ENCODE assay signal across 8 cellular contexts in the genomic region with DNA sequence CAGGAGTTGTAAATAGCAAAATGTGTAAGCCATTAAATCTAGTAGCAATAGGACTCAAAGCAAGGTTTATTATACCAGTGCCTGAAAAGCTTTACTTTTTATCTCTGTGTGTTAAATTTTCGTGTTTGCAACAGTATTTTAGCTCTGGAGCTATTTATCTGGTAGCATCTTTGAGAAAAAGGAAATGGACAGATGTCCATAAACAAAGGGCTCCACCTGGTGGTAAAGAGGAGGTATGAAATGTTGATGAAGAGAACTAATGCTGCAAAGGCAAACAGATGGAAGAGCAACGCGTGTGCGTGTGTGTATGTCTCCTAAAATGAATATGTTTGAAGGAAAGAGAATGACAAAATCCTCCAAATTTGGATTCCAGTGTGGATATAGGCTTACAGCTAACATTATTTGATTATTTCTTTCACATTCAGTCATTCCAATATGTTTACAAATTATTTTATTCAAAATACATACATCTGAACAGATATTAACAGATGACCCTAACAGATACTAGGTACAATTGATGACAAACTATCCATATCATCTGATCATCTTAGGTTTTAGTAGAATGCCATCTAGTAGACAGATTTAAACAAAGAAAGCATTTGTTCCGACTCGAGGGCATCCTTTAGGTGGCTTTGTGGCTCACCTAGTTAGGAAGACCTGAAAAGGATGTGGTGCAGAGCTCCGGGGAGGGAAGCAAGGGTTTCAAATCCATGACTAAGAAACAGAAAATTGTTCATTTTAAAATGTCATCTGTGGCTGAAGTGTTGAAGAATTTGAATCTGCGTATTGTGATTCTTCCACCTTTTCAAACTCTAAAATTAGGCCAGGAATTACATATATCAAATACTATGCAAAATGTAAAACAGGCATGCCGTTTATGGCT.
DNase-seq lines count a peak whose midpoint lies in the region; ATAC-seq, FAIRE-seq and TF ChIP-seq lines count a peak whose summit lies in the region.

No MANE protein-coding gene starts in this region.

- no peak overlapping the region for H3K27ac Mint-ChIP-seq in naive B cell

- peak overlapping the region; percentile 93; the same call in 1 of the 2 replicates for H2AFZ ChIP-seq in Loucy (ENCODE audit: low read length)

- FAIRE-seq in RCC 7860 (lab: Jason Lieb, UNC): peak; percentile 82

- no peak overlapping the region for H3K4me3 ChIP-seq in Loucy (ENCODE audit: low read length, poor library complexity, severe bottlenecking)

- no peaks in the 10 kb centered on the region for H3K27me3 ChIP-seq in Loucy (ENCODE audit: insufficient read depth, low read length, poor library complexity, severe bottlenecking)

- no peak for ATAC-seq in naive B cell (ENCODE audit: low read depth in 2 of 2)
- ATAC-seq in GM19467 (IDR thresholded peaks at IDR 0.05; ENCODE audit: unreplicated experiment): no peak
- no peak for ATAC-seq in HG02970 (IDR thresholded peaks at IDR 0.05; ENCODE audit: low FRiP score, unreplicated experiment)

- no peaks in the 10 kb centered on the region for H3K9me2 ChIP-seq in Loucy (replicated peaks; ENCODE audit: low read depth, low read length)

- H3K36me3 Mint-ChIP-seq in naive B cell: no peaks in the 10 kb centered on the region

- no peaks in the 10 kb centered on the region for H3K79me2 ChIP-seq in Loucy (ENCODE audit: insufficient read depth, low read length)

- H3K27me3 Mint-ChIP-seq in naive B cell: peaks cover 51 to 68% (median 52%) of the 10 kb centered on the region in 3 donors

- no peaks in the 10 kb centered on the region for H3F3A ChIP-seq in Loucy (ENCODE audit: low read depth)

- H3K9ac ChIP-seq in Loucy (ENCODE audit: low read depth, low read length, poor library complexity, severe bottlenecking): no peak overlapping the region

- no peak overlapping the region for H3K4me2 ChIP-seq in Loucy (ENCODE audit: low read depth, low read length, poor library complexity, severe bottlenecking)

- no peaks in the 10 kb centered on the region for H3K9me3 ChIP-seq in Loucy (ENCODE audit: insufficient read depth, low read depth, low read length)

- H3K9me3 Mint-ChIP-seq in naive B cell: no peaks in the 10 kb centered on the region

- TF ChIP-seq CTCF in GM20000 (IDR thresholded peaks at IDR 0.05; ENCODE audit: extremely low read depth, missing control alignments): peak; percentile 52
- TF ChIP-seq CTCF in Loucy (conservative IDR thresholded peaks at IDR 0.05; ENCODE audit: low read length): peak; percentile 85

- DNase-seq in DMS 273 treated with DMSO at 0.1 percent for 48 hours (lab: John Stamatoyannopoulos, UW) (peak; percentile 62), GM20000 (ENCODE audit: low spot score) (peak; percentile 56), RCC 7860 (ENCODE audit: low spot score) (peak; percentile 71), dedifferentiated amniotic fluid mesenchymal stem cell (ENCODE audit: extremely low spot score) (peak; percentile 37), naive B cell (peak; percentile 30)

- peaks cover 6% of the 10 kb centered on the region for H3K4me1 ChIP-seq in Loucy (ENCODE audit: insufficient read depth, low read length, poor library complexity, severe bottlenecking)

- H3K4me1 Mint-ChIP-seq in naive B cell: peaks cover 0 to 4% (median 0%) of the 10 kb centered on the region in 3 donors

- H4K20me1 ChIP-seq in Loucy (ENCODE audit: insufficient read depth, low read length, poor library complexity, severe bottlenecking): no peaks in the 10 kb centered on the region

- no peaks in the 10 kb centered on the region for H3K36me3 ChIP-seq in Loucy (ENCODE audit: insufficient read depth, low read length)

- no peak overlapping the region for H3K4me3 Mint-ChIP-seq in naive B cell
